In genomic region chr1:145987926-145988325, GRCh38 we compare ENCODE assay signal across 1 cellular context.
TF ChIP-seq lines count a peak whose summit lies in the region.

No MANE protein-coding gene starts in this region.

TF ChIP-seq in HepG2, 621 proteins besides CTCF, POLR2A, EP300 and RAD21:
- TF ChIP-seq HNF4A (CRISPR knock-in tag; IDR thresholded peaks at IDR 0.05) = 0 out of 2 replicates have a peak, but pooled peaks have one; percentile 5
- TF ChIP-seq ZFP90 (CRISPR knock-in tag; IDR thresholded peaks at IDR 0.05; ENCODE audit: borderline replicate concordance) = 0 out of 2 replicates have a peak, but pooled peaks have one; percentile 53
- TF ChIP-seq NBN (conservative IDR thresholded peaks at IDR 0.05) = no peak
- no peak for TF ChIP-seq ZNF713 (CRISPR knock-in tag; IDR thresholded peaks at IDR 0.05)
- peak; percentile 95 for TF ChIP-seq ZNF121 (CRISPR knock-in tag; IDR thresholded peaks at IDR 0.05)
- no peak for TF ChIP-seq ZFP36 (IDR thresholded peaks at IDR 0.05; ENCODE audit: borderline replicate concordance, low read depth, low read length, partially characterized antibody)
- TF ChIP-seq ZMYM3 (CRISPR knock-in tag; IDR thresholded peaks at IDR 0.05) = peak; percentile 26; the same call in 1 of the 2 replicates
- TF ChIP-seq, protein P1, sequence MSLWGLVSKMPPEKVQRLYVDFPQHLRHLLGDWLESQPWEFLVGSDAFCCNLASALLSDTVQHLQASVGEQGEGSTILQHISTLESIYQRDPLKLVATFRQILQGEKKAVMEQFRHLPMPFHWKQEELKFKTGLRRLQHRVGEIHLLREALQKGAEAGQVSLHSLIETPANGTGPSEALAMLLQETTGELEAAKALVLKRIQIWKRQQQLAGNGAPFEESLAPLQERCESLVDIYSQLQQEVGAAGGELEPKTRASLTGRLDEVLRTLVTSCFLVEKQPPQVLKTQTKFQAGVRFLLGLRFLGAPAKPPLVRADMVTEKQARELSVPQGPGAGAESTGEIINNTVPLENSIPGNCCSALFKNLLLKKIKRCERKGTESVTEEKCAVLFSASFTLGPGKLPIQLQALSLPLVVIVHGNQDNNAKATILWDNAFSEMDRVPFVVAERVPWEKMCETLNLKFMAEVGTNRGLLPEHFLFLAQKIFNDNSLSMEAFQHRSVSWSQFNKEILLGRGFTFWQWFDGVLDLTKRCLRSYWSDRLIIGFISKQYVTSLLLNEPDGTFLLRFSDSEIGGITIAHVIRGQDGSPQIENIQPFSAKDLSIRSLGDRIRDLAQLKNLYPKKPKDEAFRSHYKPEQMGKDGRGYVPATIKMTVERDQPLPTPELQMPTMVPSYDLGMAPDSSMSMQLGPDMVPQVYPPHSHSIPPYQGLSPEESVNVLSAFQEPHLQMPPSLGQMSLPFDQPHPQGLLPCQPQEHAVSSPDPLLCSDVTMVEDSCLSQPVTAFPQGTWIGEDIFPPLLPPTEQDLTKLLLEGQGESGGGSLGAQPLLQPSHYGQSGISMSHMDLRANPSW (CRISPR knock-in tag; IDR thresholded peaks at IDR 0.05; ENCODE audit: borderline replicate concordance) = no peak
- no peak for TF ChIP-seq MEF2D (CRISPR knock-in tag; IDR thresholded peaks at IDR 0.05)
- TF ChIP-seq HES4 (CRISPR knock-in tag; IDR thresholded peaks at IDR 0.05; ENCODE audit: borderline replicate concordance) = no peak
- TF ChIP-seq THAP11 (CRISPR knock-in tag; IDR thresholded peaks at IDR 0.05) = no peak
- 0 out of 2 replicates have a peak, but pooled peaks have one; percentile 32 for TF ChIP-seq RARA (CRISPR knock-in tag; IDR thresholded peaks at IDR 0.05)
- no peak for TF ChIP-seq THAP9 (CRISPR knock-in tag; IDR thresholded peaks at IDR 0.05; ENCODE audit: borderline replicate concordance)
